Comparison of ENCODE assay signal across 1 cellular context in genomic region chr7:123534383-123535260, GRCh38.
TF ChIP-seq lines count a peak whose summit lies in the region.

IQUB (minus strand) TSS chr7:123534595; CDS start chr7:123512340, 22,255 bp downstream.

TF ChIP-seq in HepG2, 621 proteins besides CTCF, POLR2A, EP300 and RAD21 (continued from another document and continues in another):
- no peak for TF ChIP-seq ZNF12 (CRISPR knock-in tag; IDR thresholded peaks at IDR 0.05)
- peak; percentile 27; the same call in 1 of the 2 replicates for TF ChIP-seq SALL1 (CRISPR knock-in tag; IDR thresholded peaks at IDR 0.05)
- TF ChIP-seq ZNF317 (CRISPR knock-in tag; IDR thresholded peaks at IDR 0.05), result no peak
- no peak for TF ChIP-seq ARNT (IDR thresholded peaks at IDR 0.05)
- no peak for TF ChIP-seq ZNF296 (CRISPR knock-in tag; conservative IDR thresholded peaks at IDR 0.05)
- TF ChIP-seq ZNF724P (CRISPR knock-in tag; IDR thresholded peaks at IDR 0.05; ENCODE audit: borderline replicate concordance), result no peak
- no peak for TF ChIP-seq E2F1 (CRISPR knock-in tag; IDR thresholded peaks at IDR 0.05)
- TF ChIP-seq ZHX2 (IDR thresholded peaks at IDR 0.05; ENCODE audit: low read depth), result peak; percentile 88
- no peak for TF ChIP-seq ZHX2 (CRISPR knock-in tag; IDR thresholded peaks at IDR 0.05; ENCODE audit: borderline replicate concordance)
- no peak for TF ChIP-seq TCF7L2 (IDR thresholded peaks at IDR 0.05; ENCODE audit: low read depth, low read length)
- no peak for TF ChIP-seq ZNF503 (CRISPR knock-in tag; IDR thresholded peaks at IDR 0.05)
- no peak for TF ChIP-seq RORA (CRISPR knock-in tag; IDR thresholded peaks at IDR 0.05)
- no peak for TF ChIP-seq ZNF629 (CRISPR knock-in tag; conservative IDR thresholded peaks at IDR 0.05)
- TF ChIP-seq MBNL3 (CRISPR knock-in tag; conservative IDR thresholded peaks at IDR 0.05), result no peak
- 0 out of 2 replicates have a peak, but pooled peaks have one; percentile 27 for TF ChIP-seq ELF1 (CRISPR knock-in tag; IDR thresholded peaks at IDR 0.05)
- no peak for TF ChIP-seq ZNF7 (CRISPR knock-in tag; IDR thresholded peaks at IDR 0.05)
- TF ChIP-seq ZNF512B (CRISPR knock-in tag; IDR thresholded peaks at IDR 0.05; ENCODE audit: borderline replicate concordance), result no peak
- TF ChIP-seq KDM6A (CRISPR knock-in tag; IDR thresholded peaks at IDR 0.05; ENCODE audit: low read depth), result no peak
- TF ChIP-seq SRF (IDR thresholded peaks at IDR 0.05; ENCODE audit: low read depth, low read length), result no peak
- no peak for TF ChIP-seq THYN1 (CRISPR knock-in tag; IDR thresholded peaks at IDR 0.05; ENCODE audit: borderline replicate concordance, low read depth)
- no peak for TF ChIP-seq NFE2L1 (CRISPR knock-in tag; IDR thresholded peaks at IDR 0.05; ENCODE audit: borderline replicate concordance)
- TF ChIP-seq NFE2L2 (IDR thresholded peaks at IDR 0.05; ENCODE audit: low read length), result no peak
- no peak for TF ChIP-seq ZNF225 (CRISPR knock-in tag; IDR thresholded peaks at IDR 0.05)
- TF ChIP-seq, protein P1, sequence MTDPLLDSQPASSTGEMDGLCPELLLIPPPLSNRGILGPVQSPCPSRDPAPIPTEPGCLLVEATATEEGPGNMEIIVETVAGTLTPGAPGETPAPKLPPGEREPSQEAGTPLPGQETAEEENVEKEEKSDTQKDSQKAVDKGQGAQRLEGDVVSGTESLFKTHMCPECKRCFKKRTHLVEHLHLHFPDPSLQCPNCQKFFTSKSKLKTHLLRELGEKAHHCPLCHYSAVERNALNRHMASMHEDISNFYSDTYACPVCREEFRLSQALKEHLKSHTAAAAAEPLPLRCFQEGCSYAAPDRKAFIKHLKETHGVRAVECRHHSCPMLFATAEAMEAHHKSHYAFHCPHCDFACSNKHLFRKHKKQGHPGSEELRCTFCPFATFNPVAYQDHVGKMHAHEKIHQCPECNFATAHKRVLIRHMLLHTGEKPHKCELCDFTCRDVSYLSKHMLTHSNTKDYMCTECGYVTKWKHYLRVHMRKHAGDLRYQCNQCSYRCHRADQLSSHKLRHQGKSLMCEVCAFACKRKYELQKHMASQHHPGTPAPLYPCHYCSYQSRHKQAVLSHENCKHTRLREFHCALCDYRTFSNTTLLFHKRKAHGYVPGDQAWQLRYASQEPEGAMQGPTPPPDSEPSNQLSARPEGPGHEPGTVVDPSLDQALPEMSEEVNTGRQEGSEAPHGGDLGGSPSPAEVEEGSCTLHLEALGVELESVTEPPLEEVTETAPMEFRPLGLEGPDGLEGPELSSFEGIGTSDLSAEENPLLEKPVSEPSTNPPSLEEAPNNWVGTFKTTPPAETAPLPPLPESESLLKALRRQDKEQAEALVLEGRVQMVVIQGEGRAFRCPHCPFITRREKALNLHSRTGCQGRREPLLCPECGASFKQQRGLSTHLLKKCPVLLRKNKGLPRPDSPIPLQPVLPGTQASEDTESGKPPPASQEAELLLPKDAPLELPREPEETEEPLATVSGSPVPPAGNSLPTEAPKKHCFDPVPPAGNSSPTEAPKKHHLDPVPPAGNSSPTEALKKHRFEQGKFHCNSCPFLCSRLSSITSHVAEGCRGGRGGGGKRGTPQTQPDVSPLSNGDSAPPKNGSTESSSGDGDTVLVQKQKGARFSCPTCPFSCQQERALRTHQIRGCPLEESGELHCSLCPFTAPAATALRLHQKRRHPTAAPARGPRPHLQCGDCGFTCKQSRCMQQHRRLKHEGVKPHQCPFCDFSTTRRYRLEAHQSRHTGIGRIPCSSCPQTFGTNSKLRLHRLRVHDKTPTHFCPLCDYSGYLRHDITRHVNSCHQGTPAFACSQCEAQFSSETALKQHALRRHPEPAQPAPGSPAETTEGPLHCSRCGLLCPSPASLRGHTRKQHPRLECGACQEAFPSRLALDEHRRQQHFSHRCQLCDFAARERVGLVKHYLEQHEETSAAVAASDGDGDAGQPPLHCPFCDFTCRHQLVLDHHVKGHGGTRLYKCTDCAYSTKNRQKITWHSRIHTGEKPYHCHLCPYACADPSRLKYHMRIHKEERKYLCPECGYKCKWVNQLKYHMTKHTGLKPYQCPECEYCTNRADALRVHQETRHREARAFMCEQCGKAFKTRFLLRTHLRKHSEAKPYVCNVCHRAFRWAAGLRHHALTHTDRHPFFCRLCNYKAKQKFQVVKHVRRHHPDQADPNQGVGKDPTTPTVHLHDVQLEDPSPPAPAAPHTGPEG (CRISPR knock-in tag; IDR thresholded peaks at IDR 0.05), result no peak
- no peak for TF ChIP-seq TOE1 (CRISPR knock-in tag; IDR thresholded peaks at IDR 0.05)
- TF ChIP-seq PPARG (CRISPR knock-in tag; conservative IDR thresholded peaks at IDR 0.05), result no peak
- TF ChIP-seq, protein P2, sequence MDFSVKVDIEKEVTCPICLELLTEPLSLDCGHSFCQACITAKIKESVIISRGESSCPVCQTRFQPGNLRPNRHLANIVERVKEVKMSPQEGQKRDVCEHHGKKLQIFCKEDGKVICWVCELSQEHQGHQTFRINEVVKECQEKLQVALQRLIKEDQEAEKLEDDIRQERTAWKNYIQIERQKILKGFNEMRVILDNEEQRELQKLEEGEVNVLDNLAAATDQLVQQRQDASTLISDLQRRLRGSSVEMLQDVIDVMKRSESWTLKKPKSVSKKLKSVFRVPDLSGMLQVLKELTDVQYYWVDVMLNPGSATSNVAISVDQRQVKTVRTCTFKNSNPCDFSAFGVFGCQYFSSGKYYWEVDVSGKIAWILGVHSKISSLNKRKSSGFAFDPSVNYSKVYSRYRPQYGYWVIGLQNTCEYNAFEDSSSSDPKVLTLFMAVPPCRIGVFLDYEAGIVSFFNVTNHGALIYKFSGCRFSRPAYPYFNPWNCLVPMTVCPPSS (IDR thresholded peaks at IDR 0.05), result no peak
- TF ChIP-seq THAP8 (CRISPR knock-in tag; IDR thresholded peaks at IDR 0.05; ENCODE audit: borderline replicate concordance), result no peak
- TF ChIP-seq ZBTB21 (CRISPR knock-in tag; IDR thresholded peaks at IDR 0.05), result no peak
- TF ChIP-seq ZNF616 (CRISPR knock-in tag; IDR thresholded peaks at IDR 0.05; ENCODE audit: low read depth), result no peak
- no peak for TF ChIP-seq ZNF205 (CRISPR knock-in tag; IDR thresholded peaks at IDR 0.05)
- TF ChIP-seq BRCA1 (CRISPR knock-in tag; IDR thresholded peaks at IDR 0.05), result no peak
- TF ChIP-seq RBM39 (IDR thresholded peaks at IDR 0.05; ENCODE audit: low read depth, low read length, poor library complexity, severe bottlenecking), result no peak
- TF ChIP-seq ZNF232 (CRISPR knock-in tag; IDR thresholded peaks at IDR 0.05; ENCODE audit: borderline replicate concordance), result no peak
- no peak for TF ChIP-seq SMAD3 (CRISPR knock-in tag; IDR thresholded peaks at IDR 0.05)
- 0 out of 2 replicates have a peak, but pooled peaks have one; percentile 66 for TF ChIP-seq ZNF619 (CRISPR knock-in tag; IDR thresholded peaks at IDR 0.05)
- TF ChIP-seq ZNF143 (CRISPR knock-in tag; IDR thresholded peaks at IDR 0.05), result no peak
- TF ChIP-seq ZNF430 (CRISPR knock-in tag; IDR thresholded peaks at IDR 0.05), result 0 out of 2 replicates have a peak, but pooled peaks have one; percentile 25
- TF ChIP-seq MIER3 (CRISPR knock-in tag; IDR thresholded peaks at IDR 0.05; ENCODE audit: borderline replicate concordance), result no peak
- TF ChIP-seq STAT5B (CRISPR knock-in tag; IDR thresholded peaks at IDR 0.05), result no peak
- TF ChIP-seq ZNF691 (CRISPR knock-in tag; IDR thresholded peaks at IDR 0.05; ENCODE audit: borderline replicate concordance, low read depth), result no peak
- TF ChIP-seq ZNF331 (CRISPR knock-in tag; IDR thresholded peaks at IDR 0.05), result no peak
- TF ChIP-seq JUNB (CRISPR knock-in tag; IDR thresholded peaks at IDR 0.05; ENCODE audit: borderline replicate concordance), result no peak
- no peak for TF ChIP-seq SMC3 (IDR thresholded peaks at IDR 0.05; ENCODE audit: low read length)
- TF ChIP-seq YY1 (IDR thresholded peaks at IDR 0.05; ENCODE audit: insufficient read depth, insufficient replicate concordance, low read depth, low read length), result peak; percentile 73
